ENCODE assay signal across 6 cellular contexts in the genomic region with DNA sequence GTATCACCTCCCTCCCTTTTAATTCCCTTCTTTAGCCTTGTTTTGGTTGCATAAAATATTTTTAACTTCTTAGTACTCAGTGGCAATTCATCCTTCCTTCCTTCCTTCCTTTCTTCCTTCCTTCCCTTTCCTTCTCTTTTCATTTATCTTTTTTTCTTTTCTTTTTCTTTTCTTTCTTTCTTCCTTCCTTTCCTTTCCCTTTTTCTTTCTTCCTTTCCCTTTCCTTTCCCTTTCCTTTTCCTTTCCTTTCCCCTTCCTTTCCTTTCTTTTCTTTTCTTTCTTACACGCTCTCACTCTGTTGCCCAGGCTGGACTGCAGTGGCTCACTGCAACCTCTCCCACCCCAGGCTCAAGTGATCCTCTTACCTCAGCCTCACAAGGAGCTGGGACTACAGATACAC.
"Had no signal": no experiment of that assay in that cellular context is flagged by ENCODE, and none has a peak within 500 bp of the region (broad histone marks: within the 10 kb centered on the region; RNA-seq: fewer than 3 reads in every experiment).

No MANE protein-coding gene starts in this region.

- H3K27ac Mint-ChIP-seq: IgD-negative memory B cell had no signal

- H3K4me3 Mint-ChIP-seq: IgD-negative memory B cell had no signal

- DNase-seq: GOT3, H7, KG1 had no signal

- H3K27ac ChIP-seq: HL-60 had no signal

- H3K4me3 ChIP-seq: HAP-1 had no signal

- H3K9me3 Mint-ChIP-seq: IgD-negative memory B cell had no signal

- H3K36me3 Mint-ChIP-seq: IgD-negative memory B cell had no signal

- H3K4me1 Mint-ChIP-seq: IgD-negative memory B cell had no signal

- H3K36me3 ChIP-seq: HAP-1 had no signal

- H3K9me3 ChIP-seq: HAP-1 had no signal
